ENCODE assay signal across 9 cellular contexts in the genomic region with DNA sequence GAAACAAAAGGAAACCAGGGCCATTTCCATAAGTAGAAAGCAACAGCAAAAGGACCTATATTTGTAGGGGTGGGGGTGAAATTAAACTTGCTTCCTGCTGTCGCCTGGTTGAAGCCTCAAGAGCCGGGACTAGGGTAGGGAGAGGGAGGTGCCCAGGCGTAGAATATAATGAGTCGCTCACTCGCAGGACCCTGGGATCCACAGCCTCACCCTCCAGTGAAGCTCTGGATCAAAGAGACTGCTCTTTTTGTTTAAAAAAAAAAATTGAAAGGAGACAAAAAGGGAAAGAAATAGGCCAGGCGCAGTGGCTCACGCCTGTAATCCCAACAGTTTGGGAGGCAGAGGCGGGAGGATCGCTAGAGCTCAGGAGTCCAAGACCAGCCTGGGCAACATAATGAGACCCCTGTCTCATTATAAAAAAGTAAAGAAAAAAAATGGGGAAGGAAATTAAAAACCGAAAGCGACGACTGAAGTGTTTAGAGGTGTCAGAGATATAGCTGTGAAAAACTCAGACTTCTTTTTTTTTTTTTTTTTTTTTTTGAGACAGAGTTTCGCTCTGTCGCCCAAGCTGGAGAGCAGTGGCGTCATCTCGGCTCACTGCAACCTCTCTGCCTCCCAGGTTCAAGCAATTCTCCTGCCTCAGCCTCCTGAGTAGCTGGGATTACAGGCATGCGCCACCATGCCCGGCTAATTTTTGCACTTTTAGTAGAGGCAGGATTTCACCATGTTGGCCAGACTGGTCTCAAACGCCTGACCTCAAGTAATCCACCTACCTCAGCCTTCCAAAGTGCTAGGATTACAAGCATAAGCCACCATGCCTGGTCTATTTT.
DNase-seq lines count a peak whose midpoint lies in the region; ATAC-seq and TF ChIP-seq lines count a peak whose summit lies in the region.
"Had no signal": no experiment of that assay in that cellular context is flagged by ENCODE, and none has a peak within 500 bp of the region (broad histone marks: within the 10 kb centered on the region; RNA-seq: fewer than 3 reads in every experiment).

No MANE protein-coding gene starts in this region.

- no peak overlapping the region for H3K4me3 ChIP-seq in MM.1S (ENCODE audit: low read length)

- H3K9me2 ChIP-seq in MM.1S (replicated peaks; ENCODE audit: insufficient read depth, low read length): no peaks in the 10 kb centered on the region

- peaks cover 17% of the 10 kb centered on the region for H3K4me1 ChIP-seq in MM.1S (ENCODE audit: low read length)

- no peaks in the 10 kb centered on the region for H3K79me2 ChIP-seq in MM.1S (ENCODE audit: low read length)

- no peaks in the 10 kb centered on the region for H3K36me3 ChIP-seq in MM.1S (replicated peaks; ENCODE audit: insufficient read depth, low read length)

- ATAC-seq in GM19035 (IDR thresholded peaks at IDR 0.05; ENCODE audit: unreplicated experiment) (peak; percentile 30), HG03095 (IDR thresholded peaks at IDR 0.05; ENCODE audit: unreplicated experiment) (no peak)

- H3K9me3 ChIP-seq in MM.1S (replicated peaks; ENCODE audit: insufficient read depth, low read length): no peaks in the 10 kb centered on the region

- H3F3A ChIP-seq in MM.1S (ENCODE audit: insufficient read depth, low read length): peaks cover 17% of the 10 kb centered on the region

- TF ChIP-seq CTCF in MM.1S (IDR thresholded peaks at IDR 0.05; ENCODE audit: low read length): no peak

- no peak overlapping the region for H3K4me2 ChIP-seq in MM.1S (ENCODE audit: low read depth, low read length)
- H3K4me2 ChIP-seq: KMS-11 had no signal

- H3K27me3 ChIP-seq in MM.1S (replicated peaks; ENCODE audit: insufficient read depth, low read length): peaks cover 17% of the 10 kb centered on the region

- H3K27ac ChIP-seq in MM.1S (ENCODE audit: low read length): no peak overlapping the region
- H3K27ac ChIP-seq: KMS-11 had no signal

- DNase-seq in T-helper 2 cell: peak in 3 of 5 experiments; percentile 59 to 83 (median 69)
- peak; percentile 51 for DNase-seq in effector CD4-positive, alpha-beta T cell
- peak; percentile 70 for DNase-seq in stimulated activated CD4-positive, alpha-beta T cell treated with anti-CD3 and anti-CD28 coated beads, Interleukin-15, amount 100 ng/mL, for 24 hours
- no peak for DNase-seq in kidney tubule cell (ENCODE audit: low spot score)
- DNase-seq in MM.1S: no peak
- no peak for DNase-seq in cerebellar cortex (ENCODE audit: low spot score)

- H4K20me1 ChIP-seq in MM.1S (ENCODE audit: insufficient read depth, low read length): no peaks in the 10 kb centered on the region

- no peak overlapping the region for H3K9ac ChIP-seq in MM.1S (ENCODE audit: low read length)
- H3K9ac ChIP-seq: KMS-11 had no signal

- no peak overlapping the region for H2AFZ ChIP-seq in MM.1S (ENCODE audit: low read length)

Comparison
In these comparisons a context has a peak if more than half of its experiments do, and no peak if none do; other contexts are left out.
1. DNase-seq: peak in T-helper 2 cell (3 of 5), effector CD4-positive, alpha-beta T cell (single experiment) and stimulated activated CD4-positive, alpha-beta T cell treated with anti-CD3 and anti-CD28 coated beads, Interleukin-15, amount 100 ng/mL, for 24 hours (single experiment); none in kidney tubule cell (single experiment), MM.1S (single experiment) and cerebellar cortex (single experiment).